ENCODE assay signal across 9 cellular contexts in the genomic region with DNA sequence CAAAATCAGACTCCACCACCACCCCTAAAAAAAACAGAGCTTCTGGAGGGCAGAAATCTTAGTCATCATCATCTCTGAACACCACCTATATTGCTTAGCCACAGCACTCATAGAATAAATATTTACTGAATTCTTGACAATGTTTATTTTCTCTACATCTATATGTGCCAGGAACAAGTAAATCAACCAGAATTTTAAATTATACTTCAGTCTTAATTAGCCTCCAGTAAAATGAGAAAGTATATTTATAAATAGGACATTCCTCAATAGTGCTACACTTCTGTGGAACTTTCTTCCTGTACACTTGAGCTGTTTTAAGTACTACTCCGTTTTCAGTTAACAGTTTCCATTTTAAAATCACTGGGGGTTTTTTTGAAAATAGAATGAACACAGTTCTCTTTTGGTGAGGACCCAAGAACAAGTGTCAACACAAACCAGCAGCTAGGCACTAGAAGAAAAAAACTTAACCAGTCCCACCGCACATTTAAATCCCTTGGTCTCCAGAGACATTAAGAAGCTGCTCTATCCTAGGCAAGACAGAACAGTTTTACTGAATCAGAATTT. TPM values are rescaled to one million over a fixed set of nuclear protein-coding genes. Genes with fewer than 3 reads are reported as not detected.
DNase-seq lines count a peak whose midpoint lies in the region; ATAC-seq and TF ChIP-seq lines count a peak whose summit lies in the region.
"Had no signal": no experiment of that assay in that cellular context is flagged by ENCODE, and none has a peak within 500 bp of the region (broad histone marks: within the 10 kb centered on the region; RNA-seq: fewer than 3 reads in every experiment).

No MANE protein-coding gene starts in this region.

- peak overlapping the region; percentile 53 to 61 for H3K27ac ChIP-seq in coronary artery
- peak overlapping the region; percentile 38 for H3K27ac ChIP-seq in skeletal muscle tissue (ENCODE audit: low read depth, low read length)
- no peak overlapping the region for H3K27ac ChIP-seq in WERI-Rb-1

- H3K4me3 ChIP-seq in coronary artery (no peak overlapping the region), skeletal muscle tissue (ENCODE audit: low read length in 3 of 3) (no peak overlapping the region), WERI-Rb-1 (ENCODE audit: low read depth, low read length) (no peak overlapping the region)

- H3K4me1 ChIP-seq in skeletal muscle tissue (ENCODE audit: control insufficient read depth in 3 of 3, insufficient read depth in 3 of 3, low read length in 3 of 3), result peaks cover 0 to 5% (median 4%) of the 10 kb centered on the region in 3 donors

- H3K9me3 ChIP-seq in skeletal muscle tissue (ENCODE audit: control insufficient read depth in 3 of 3, low read length in 3 of 3) (no peaks in the 10 kb centered on the region), WERI-Rb-1 (ENCODE audit: severe bottlenecking) (no peaks in the 10 kb centered on the region)

- no peak for DNase-seq in coronary artery (ENCODE audit: low spot score)
- no peak for DNase-seq in NCI-H446 (lab: John Stamatoyannopoulos, UW)
- no peak for DNase-seq in WERI-Rb-1
- DNase-seq in NCI-H1436 (lab: John Stamatoyannopoulos, UW), result no peak
- DNase-seq: left cardiac atrium had no signal

- H3K27me3 ChIP-seq in skeletal muscle tissue (ENCODE audit: control insufficient read depth in 3 of 3, insufficient read depth in 3 of 3, low read length in 3 of 3), result no peaks in the 10 kb centered on the region
- H3K27me3 ChIP-seq in WERI-Rb-1 (ENCODE audit: insufficient read depth, low read depth, severe bottlenecking), result no peaks in the 10 kb centered on the region

- no peak for TF ChIP-seq CTCF in coronary artery (IDR thresholded peaks at IDR 0.05)
- TF ChIP-seq CTCF in WERI-Rb-1 (IDR thresholded peaks at IDR 0.05; ENCODE audit: low read depth, low read length), result no peak

- H3K36me3 ChIP-seq in skeletal muscle tissue (ENCODE audit: control insufficient read depth in 3 of 3, insufficient read depth in 3 of 3, low read length in 3 of 3) (peaks cover 0 to 4% (median 2%) of the 10 kb centered on the region in 3 donors), WERI-Rb-1 (no peaks in the 10 kb centered on the region)

- H3K9ac ChIP-seq in skeletal muscle tissue (ENCODE audit: low read depth in 1 of 3, low read length in 3 of 3), result peak overlapping the region in 2 of 3 donors; percentile 48 to 57

- ATAC-seq in GM18517 (IDR thresholded peaks at IDR 0.05; ENCODE audit: unreplicated experiment) (peak; percentile 41), HG03175 (IDR thresholded peaks at IDR 0.05; ENCODE audit: unreplicated experiment) (peak; percentile 30), GM21619 (IDR thresholded peaks at IDR 0.05; ENCODE audit: unreplicated experiment) (no peak)
- ATAC-seq: left cardiac atrium had no signal

RNA-seq across cellular contexts. Expression of a gene that starts 25.5 kb away (rescaled TPM):
- total RNA-seq in skeletal muscle tissue, result 15.7 TPM
